Comparison of ENCODE assay signal across 8 cellular contexts in genomic region chr3:47781326-47781684, GRCh38. TPM values are rescaled to one million over a fixed set of nuclear protein-coding genes. Genes with fewer than 3 reads are reported as not detected.
DNase-seq lines count a peak whose midpoint lies in the region; ATAC-seq and TF ChIP-seq lines count a peak whose summit lies in the region.

No MANE protein-coding gene starts in this region.

- peaks cover 24% of the 10 kb centered on the region for H3K4me1 ChIP-seq in CD8-positive, alpha-beta T cell (ENCODE audit: insufficient read depth, low read length)
- H3K4me1 ChIP-seq in HUES6 (ENCODE audit: control insufficient read depth, insufficient read depth, low read length) (peaks cover 11% of the 10 kb centered on the region; the same call in 1 of the 2 replicates), duodenal mucosa (ENCODE audit: control insufficient read depth in 1 of 2, insufficient read depth in 2 of 2, low read length in 2 of 2) (peaks cover 15 to 20% of the 10 kb centered on the region in 2 donors), mesenchymal stem cell (ENCODE audit: control insufficient read depth, insufficient read depth, low read depth, low read length) (peaks cover 5% of the 10 kb centered on the region)

- H2BK12ac ChIP-seq in mesenchymal stem cell (ENCODE audit: low read length in 2 of 2): no peak overlapping the region

- H2BK5ac ChIP-seq in mesenchymal stem cell (ENCODE audit: low read depth, low read length, poor library complexity, severe bottlenecking): peak overlapping the region; percentile 53

- H2BK120ac ChIP-seq in mesenchymal stem cell (ENCODE audit: low read depth, low read length): peak overlapping the region; percentile 92

- H3K27me3 Mint-ChIP-seq in CD8-positive, alpha-beta T cell (ENCODE audit: low read depth): no peaks in the 10 kb centered on the region

- TF ChIP-seq CTCF in CD8-positive, alpha-beta T cell (IDR thresholded peaks at IDR 0.05): no peak

- peak overlapping the region in 1 of 2 experiments; percentile 95 for H3K23ac ChIP-seq in mesenchymal stem cell (ENCODE audit: low read length in 2 of 2)

- H2AFZ ChIP-seq in mesenchymal stem cell (ENCODE audit: low read depth, low read length): peak overlapping the region; percentile 67

- peak; percentile 34 to 75 (median 63) for DNase-seq in CD8-positive, alpha-beta T cell
- DNase-seq in activated CD4-positive, alpha-beta T cell treated with anti-CD3 and anti-CD28 coated beads for 4 hours: peak; percentile 61 to 73
- DNase-seq in mesenchymal stem cell: peak; percentile 59
- DNase-seq in stimulated activated CD8-positive, alpha-beta memory T cell treated with anti-CD3 and anti-CD28 coated beads, Interleukin-15, amount 100 ng/mL, for 1 hour (ENCODE audit: low read depth): peak; percentile 20
- DNase-seq in HT-29 (ENCODE audit: low spot score): no peak

- WGBS in mesenchymal stem cell: under 1% methylated on average over 26 of the region's 37 CpGs

- H3K27ac ChIP-seq in CD8-positive, alpha-beta T cell (ENCODE audit: low read depth, low read length): peak overlapping the region; percentile 87
- peak overlapping the region; percentile 96 for H3K27ac ChIP-seq in HUES6 (ENCODE audit: low read depth, low read length)
- H3K27ac ChIP-seq in duodenal mucosa (ENCODE audit: low read depth, low read length): peak overlapping the region; percentile 90
- H3K27ac ChIP-seq in mesenchymal stem cell (ENCODE audit: low read length, poor library complexity, severe bottlenecking): peak overlapping the region; percentile 92

- ATAC-seq in CD8-positive, alpha-beta T cell: peak; percentile 51
- peak; percentile 35 for ATAC-seq in GM21360 (IDR thresholded peaks at IDR 0.05; ENCODE audit: unreplicated experiment)

- peak overlapping the region; percentile 36 for H2AK5ac ChIP-seq in mesenchymal stem cell (ENCODE audit: low read length, severe bottlenecking)

- H3K4me3 ChIP-seq in CD8-positive, alpha-beta T cell (ENCODE audit: low read depth, low read length): peak overlapping the region; percentile 54
- H3K4me3 ChIP-seq in HUES6 (ENCODE audit: low read depth, low read length) (peak overlapping the region; percentile 78), duodenal mucosa (ENCODE audit: low read depth in 1 of 2, low read length in 2 of 2) (peak overlapping the region; percentile 86 to 87), mesenchymal stem cell (ENCODE audit: insufficient read depth in 1 of 2, low read depth in 1 of 2, low read length in 2 of 2) (peak overlapping the region; percentile 89)

- peak overlapping the region; percentile 87 to 99 for H3K4ac ChIP-seq in mesenchymal stem cell (ENCODE audit: low read depth in 1 of 2, low read length in 2 of 2)

- H3K4me2 ChIP-seq in mesenchymal stem cell (ENCODE audit: low read length, poor library complexity, severe bottlenecking): peak overlapping the region; percentile 62

- no peaks in the 10 kb centered on the region for H3K27me3 ChIP-seq in CD8-positive, alpha-beta T cell (ENCODE audit: insufficient read depth, low read length)
- no peaks in the 10 kb centered on the region for H3K27me3 ChIP-seq in HUES6 (ENCODE audit: control insufficient read depth, insufficient read depth, low read length)
- H3K27me3 ChIP-seq in duodenal mucosa (ENCODE audit: control insufficient read depth in 1 of 2, insufficient read depth in 2 of 2, low read length in 2 of 2): no peaks in the 10 kb centered on the region
- no peaks in the 10 kb centered on the region for H3K27me3 ChIP-seq in mesenchymal stem cell (ENCODE audit: control insufficient read depth in 1 of 2, insufficient read depth in 1 of 2, low read length in 2 of 2)

- peak overlapping the region; percentile 96 for H3K9ac ChIP-seq in HUES6 (ENCODE audit: low read length)
- H3K9ac ChIP-seq in duodenal mucosa (ENCODE audit: low read depth in 1 of 2, low read length in 2 of 2): peak overlapping the region; percentile 71 to 79
- peak overlapping the region; percentile 93 for H3K9ac ChIP-seq in mesenchymal stem cell (ENCODE audit: low read length)

- H3K27ac Mint-ChIP-seq in CD8-positive, alpha-beta T cell: peak overlapping the region; percentile 91

- CTCF ChIA-PET in CD8-positive, alpha-beta T cell (lab: Charles Lee): interaction anchor here (0.6 kb wide), 1 partner anchor 262 kb away, joined by 3 read pairs; no protein-coding TSS in a partner anchor

- H4K8ac ChIP-seq in mesenchymal stem cell (ENCODE audit: low read length): peak overlapping the region; percentile 95

- H3K9me3 Mint-ChIP-seq in CD8-positive, alpha-beta T cell: no peaks in the 10 kb centered on the region

- H3K36me3 Mint-ChIP-seq in CD8-positive, alpha-beta T cell: peaks cover 9% of the 10 kb centered on the region

- no peaks in the 10 kb centered on the region for H3K36me3 ChIP-seq in CD8-positive, alpha-beta T cell (ENCODE audit: insufficient read depth, low read length)
- H3K36me3 ChIP-seq in HUES6 (ENCODE audit: control insufficient read depth, insufficient read depth, low read length) (peaks cover 14% of the 10 kb centered on the region), duodenal mucosa (ENCODE audit: control insufficient read depth in 1 of 2, insufficient read depth in 2 of 2, low read length in 2 of 2) (no peaks in the 10 kb centered on the region), mesenchymal stem cell (ENCODE audit: control insufficient read depth in 1 of 2, insufficient read depth in 2 of 2, low read depth in 1 of 2, low read length in 2 of 2) (peaks cover 0 to 3% of the 10 kb centered on the region in 2 experiments)

- H3K14ac ChIP-seq in mesenchymal stem cell (ENCODE audit: low read length in 2 of 2): peak overlapping the region; percentile 58 to 91

- POLR2A ChIA-PET in CD8-positive, alpha-beta T cell (lab: Charles Lee): interaction anchor here (0.6 to 1.2 kb wide), 3 partner anchors 21 to 681 kb away, joined by 3 to 4 read pairs (median 4); no protein-coding TSS in a partner anchor

- peak overlapping the region; percentile 93 for H4K91ac ChIP-seq in mesenchymal stem cell (ENCODE audit: low read length)

- peak overlapping the region; percentile 89 for H3K4me3 Mint-ChIP-seq in CD8-positive, alpha-beta T cell

- peaks cover 33% of the 10 kb centered on the region for H3K4me1 Mint-ChIP-seq in CD8-positive, alpha-beta T cell (ENCODE audit: low read depth)

- peak overlapping the region; percentile 95 for H2BK15ac ChIP-seq in mesenchymal stem cell (ENCODE audit: low read depth, poor library complexity, severe bottlenecking)

- intact Hi-C loops in CD8-positive, alpha-beta T cell (cut with DNase I, micrococcal nuclease): loop anchor here (1.0 to 10.0 kb wide), 8 partner anchors 8 to 617 kb away; partner anchors contain the start of genes DHX30 (in 2 of the 2), ELP6 (in 2 of the 2) and SETD2 (in 1 of the 2)

- peak overlapping the region; percentile 95 to 97 for H3K18ac ChIP-seq in mesenchymal stem cell (ENCODE audit: low read depth in 1 of 2, low read length in 2 of 2)

- no peaks in the 10 kb centered on the region for H3K79me1 ChIP-seq in mesenchymal stem cell (replicated peaks; ENCODE audit: low read length, poor library complexity, severe bottlenecking)

- no peaks in the 10 kb centered on the region for H3K9me3 ChIP-seq in CD8-positive, alpha-beta T cell (ENCODE audit: low read length)
- H3K9me3 ChIP-seq in HUES6 (ENCODE audit: control insufficient read depth, insufficient read depth, low read depth, low read length) (no peaks in the 10 kb centered on the region), duodenal mucosa (ENCODE audit: control insufficient read depth in 1 of 2, low read length in 2 of 2) (no peaks in the 10 kb centered on the region), mesenchymal stem cell (ENCODE audit: control insufficient read depth, low read length) (no peaks in the 10 kb centered on the region)

RNA-seq across cellular contexts. Expression of gene SMARCC1, which starts 0.4 kb away (rescaled TPM):
- total RNA-seq in CD8-positive, alpha-beta T cell: 10 to 100 TPM; 65.4 to 68.2 TPM
- 40.9 TPM for polyA plus RNA-seq in mesenchymal stem cell (2013, experiment 1 of 2)
- 39.5 TPM for polyA plus RNA-seq in mesenchymal stem cell (2013, experiment 2 of 2)
- 22.4 and 38.9 TPM in 2 replicates for total RNA-seq in HT-29 (2014; rRNA removed; shearing (Covaris generic))

RNA-seq across cellular contexts. Expression of gene DHX30, which starts 21.6 kb away (rescaled TPM):
- 10 to 100 TPM; 80.7 to 83.4 TPM for total RNA-seq in CD8-positive, alpha-beta T cell
- polyA plus RNA-seq in mesenchymal stem cell (2013, experiment 1 of 2): 27.7 TPM
- polyA plus RNA-seq in mesenchymal stem cell (2013, experiment 2 of 2): 27.9 TPM
- total RNA-seq in HT-29 (2014; rRNA removed; shearing (Covaris generic)): 86.5 and 89.3 TPM in 2 replicates
